In the genomic region with DNA sequence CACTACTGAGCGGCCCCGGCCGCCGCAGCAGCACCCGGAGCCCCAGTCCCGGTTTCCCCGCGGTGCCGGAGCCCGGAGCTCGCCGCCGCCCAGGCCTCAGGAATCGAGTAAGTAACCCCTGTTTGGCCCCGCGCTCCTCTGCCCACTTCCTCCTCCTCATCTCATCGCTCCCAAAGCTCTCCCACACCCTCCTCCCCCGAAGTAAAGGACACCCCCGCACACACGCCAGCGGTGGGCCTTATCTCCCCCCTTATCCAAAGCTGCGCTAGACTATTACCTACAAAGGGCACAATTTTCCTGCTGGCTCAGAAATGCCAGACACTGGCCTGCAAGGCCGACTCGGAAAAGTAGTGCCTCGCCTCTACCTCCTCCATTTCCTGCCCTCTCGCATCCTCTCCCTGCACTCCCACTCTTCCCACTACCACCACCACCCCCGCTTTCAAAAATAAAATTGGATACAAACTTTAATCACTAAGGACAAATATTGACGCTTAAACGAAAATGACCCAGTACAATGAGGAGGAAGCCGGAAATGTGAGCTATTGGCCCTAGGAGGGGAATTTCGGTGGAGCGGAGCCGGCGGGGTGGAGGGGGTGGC, we compare ENCODE assay signal across 10 cellular contexts. TPM values are rescaled to one million over a fixed set of nuclear protein-coding genes. Genes with fewer than 3 reads are reported as not detected.
DNase-seq lines count a peak whose midpoint lies in the region; ATAC-seq and TF ChIP-seq lines count a peak whose summit lies in the region.
"Had no signal": no experiment of that assay in that cellular context is flagged by ENCODE, and none has a peak within 500 bp of the region (broad histone marks: within the 10 kb centered on the region; RNA-seq: fewer than 3 reads in every experiment).

No MANE protein-coding gene starts in this region.

- peaks cover 4% of the 10 kb centered on the region for H3K36me3 Mint-ChIP-seq in activated T-cell treated with anti-CD3 and anti-CD28 coated beads, Interleukin-2, amount 50 U/mL, for 24 hours (ENCODE audit: low read depth)

- peaks cover 7% of the 10 kb centered on the region for H3K27me3 ChIP-seq in SJCRH30
- peaks cover 100% of the 10 kb centered on the region for H3K27me3 ChIP-seq in suprapubic skin

- WGBS in suprapubic skin = 6% methylated on average over 29 of the region's 34 CpGs

- peak overlapping the region; percentile 58 for H3K4me3 ChIP-seq in SJCRH30
- peak overlapping the region; percentile 54 for H3K4me3 ChIP-seq in iPS-11a (ENCODE audit: low read depth, low read length)
- peak overlapping the region; percentile 49 for H3K4me3 ChIP-seq in suprapubic skin

- DNase-seq in activated T-cell treated with anti-CD3 and anti-CD28 coated beads, Interleukin-2, amount 50 U/mL, for 24 hours = no peak
- DNase-seq in activated T-cell treated with anti-CD3 and anti-CD28 coated beads for 4 hours (no peak), SJCRH30 (peak; percentile 21 to 35), suprapubic skin (ENCODE audit: low spot score in 2 of 2) (no peak)

- ATAC-seq in HG03097 (IDR thresholded peaks at IDR 0.05; ENCODE audit: low FRiP score, unreplicated experiment) (no peak), GM21423 (IDR thresholded peaks at IDR 0.05; ENCODE audit: unreplicated experiment) (no peak), HG03571 (IDR thresholded peaks at IDR 0.05; ENCODE audit: unreplicated experiment) (no peak)

- TF ChIP-seq POLR2A in suprapubic skin (IDR thresholded peaks at IDR 0.05) = no peak

- H3K4me1 Mint-ChIP-seq in activated T-cell treated with anti-CD3 and anti-CD28 coated beads, Interleukin-2, amount 50 U/mL, for 24 hours (ENCODE audit: low read depth) = peaks cover 18% of the 10 kb centered on the region

- H3K9me3 ChIP-seq in SJCRH30 (replicated peaks) (no peaks in the 10 kb centered on the region), suprapubic skin (no peaks in the 10 kb centered on the region)

- no peak for TF ChIP-seq CTCF in suprapubic skin (IDR thresholded peaks at IDR 0.05)

- no peak for TF ChIP-seq EP300 in suprapubic skin (IDR thresholded peaks at IDR 0.05)

- peaks cover 14% of the 10 kb centered on the region for H3K9me3 Mint-ChIP-seq in activated T-cell treated with anti-CD3 and anti-CD28 coated beads, Interleukin-2, amount 50 U/mL, for 24 hours

- peaks cover 73% of the 10 kb centered on the region for H3K27me3 Mint-ChIP-seq in activated T-cell treated with anti-CD3 and anti-CD28 coated beads, Interleukin-2, amount 50 U/mL, for 24 hours

- H3K36me3 ChIP-seq in SJCRH30 (no peaks in the 10 kb centered on the region), suprapubic skin (no peaks in the 10 kb centered on the region)

- H3K27ac ChIP-seq in SJCRH30 (peak overlapping the region; percentile 68), suprapubic skin (no peak overlapping the region)

- no peak overlapping the region for H3K27ac Mint-ChIP-seq in activated T-cell treated with anti-CD3 and anti-CD28 coated beads, Interleukin-2, amount 50 U/mL, for 24 hours

- H3K4me3 Mint-ChIP-seq in activated T-cell treated with anti-CD3 and anti-CD28 coated beads, Interleukin-2, amount 50 U/mL, for 24 hours = peak overlapping the region; percentile 50

- H3K4me1 ChIP-seq in SJCRH30 (no peaks in the 10 kb centered on the region), suprapubic skin (peaks cover 24% of the 10 kb centered on the region)

RNA-seq across cellular contexts. Expression of gene FOXG1, which starts 0.6 kb away (rescaled TPM):
- total RNA-seq in SJCRH30 (2014; rRNA removed; shearing (Covaris generic)) = 0.71 and 0.81 TPM in 2 replicates
- total RNA-seq in suprapubic skin = not detected
- total RNA-seq: renal cortical epithelial cell; T-helper 1 cell treated with Interleukin-12 subunit alpha and Interleukin-12 subunit beta and Interleukin-4 antibody, amounts not matched to agents 30 ng/mL and 1 ng/mL, for 36 hours had no signal

Comparison
In these comparisons a context has a peak if more than half of its experiments do, and no peak if none do; other contexts are left out.
1. DNase-seq: peak in SJCRH30 (2 of 2); none in activated T-cell treated with anti-CD3 and anti-CD28 coated beads, Interleukin-2, amount 50 U/mL, for 24 hours (single experiment), activated T-cell treated with anti-CD3 and anti-CD28 coated beads for 4 hours (single experiment) and suprapubic skin (0 of 2).
2. Peak in every context shown above with its lines, with median percentiles within 50 percentile points of each other: H3K4me3 ChIP-seq.